10 cellular contexts compared by ENCODE assay signal in genomic region chr12:49636574-49636973, GRCh38. TPM values are rescaled to one million over a fixed set of nuclear protein-coding genes. Genes with fewer than 3 reads are reported as not detected.
DNase-seq lines count a peak whose midpoint lies in the region; ATAC-seq and TF ChIP-seq lines count a peak whose summit lies in the region.
"Had no signal": no experiment of that assay in that cellular context is flagged by ENCODE, and none has a peak within 500 bp of the region (broad histone marks: within the 10 kb centered on the region; RNA-seq: fewer than 3 reads in every experiment).

No MANE protein-coding gene starts in this region.

- H3K4me2 ChIP-seq in GM23338 (peak overlapping the region; percentile 52; the same call in 1 of the 2 replicates), mesenchymal stem cell (ENCODE audit: low read length, poor library complexity, severe bottlenecking) (no peak overlapping the region), neuronal stem cell (ENCODE audit: insufficient read depth, low read length, poor library complexity, severe bottlenecking) (no peak overlapping the region)

- no peak overlapping the region for H2AK5ac ChIP-seq in mesenchymal stem cell (ENCODE audit: low read length, severe bottlenecking)
- H2AK5ac ChIP-seq in neuronal stem cell (ENCODE audit: low read depth, low read length): no peak overlapping the region

- H3K14ac ChIP-seq in mesenchymal stem cell (ENCODE audit: low read length in 2 of 2): no peak overlapping the region
- H3K14ac ChIP-seq in neuronal stem cell (ENCODE audit: low read length): no peak overlapping the region

- H3K4me3 Mint-ChIP-seq in GM23338: no peak overlapping the region
- no peak overlapping the region for H3K4me3 Mint-ChIP-seq in stimulated activated naive B cell treated with anti-CD40 and anti-IgM and Interleukin-4, amounts not matched to agents 10 μg/mL and 1 μg/mL and 100 μg/mL, for 72 hours
- H3K4me3 Mint-ChIP-seq: activated CD4-positive, alpha-beta T cell treated with anti-CD3 and anti-CD28 coated beads, Interleukin-2, amount 10 ng/mL, durations not matched to agents 7 days and 5 days had no signal

- peaks cover 6% of the 10 kb centered on the region for H3K27me3 Mint-ChIP-seq in GM23338 (ENCODE audit: insufficient read depth, low read depth, poor library complexity)
- no peaks in the 10 kb centered on the region for H3K27me3 Mint-ChIP-seq in stimulated activated naive B cell treated with anti-CD40 and anti-IgM and Interleukin-4, amounts not matched to agents 10 μg/mL and 1 μg/mL and 100 μg/mL, for 72 hours
- H3K27me3 Mint-ChIP-seq: activated CD4-positive, alpha-beta T cell treated with anti-CD3 and anti-CD28 coated beads, Interleukin-2, amount 10 ng/mL, durations not matched to agents 7 days and 5 days had no signal

- 0 out of 2 replicates have a peak, but pooled peaks cover 2% of the 10 kb centered on the region for H3F3A ChIP-seq in GM23338 (replicated peaks; ENCODE audit: low read depth)

- no peak overlapping the region for H2BK120ac ChIP-seq in mesenchymal stem cell (ENCODE audit: low read depth, low read length)
- no peak overlapping the region for H2BK120ac ChIP-seq in neuronal stem cell (ENCODE audit: low read depth, low read length)

- H3K27ac Mint-ChIP-seq in GM23338: peak overlapping the region; percentile 93
- H3K27ac Mint-ChIP-seq in stimulated activated naive B cell treated with anti-CD40 and anti-IgM and Interleukin-4, amounts not matched to agents 10 μg/mL and 1 μg/mL and 100 μg/mL, for 72 hours: peak overlapping the region; percentile 1

- peak overlapping the region; percentile 50; the same call in 1 of the 2 replicates for H3K27ac ChIP-seq in GM23338 (ENCODE audit: low read depth)
- peak overlapping the region; percentile 88 for H3K27ac ChIP-seq in angular gyrus (ENCODE audit: low read depth, low read length)
- H3K27ac ChIP-seq in mesenchymal stem cell (ENCODE audit: low read length, poor library complexity, severe bottlenecking): no peak overlapping the region
- H3K27ac ChIP-seq in neuronal stem cell (replicated peaks; ENCODE audit: low read length): no peak overlapping the region
- H3K27ac ChIP-seq: psoas muscle had no signal

- H3K4me1 ChIP-seq in GM23338 (ENCODE audit: insufficient read depth) (peaks cover 19% of the 10 kb centered on the region), mesenchymal stem cell (ENCODE audit: control insufficient read depth, insufficient read depth, low read depth, low read length) (peaks cover 6% of the 10 kb centered on the region), neuronal stem cell (ENCODE audit: control insufficient read depth in 2 of 2, insufficient read depth in 1 of 2, low read depth in 1 of 2, low read length in 2 of 2) (peaks cover 5 to 9% of the 10 kb centered on the region in 2 donors)

- H4K8ac ChIP-seq in mesenchymal stem cell (ENCODE audit: low read length) (peak overlapping the region; percentile 56), neuronal stem cell (ENCODE audit: low read depth, low read length) (no peak overlapping the region)

- H3K4ac ChIP-seq in mesenchymal stem cell (ENCODE audit: low read depth in 1 of 2, low read length in 2 of 2) (no peak overlapping the region), neuronal stem cell (ENCODE audit: low read length) (no peak overlapping the region)

- H2BK15ac ChIP-seq in mesenchymal stem cell (ENCODE audit: low read depth, poor library complexity, severe bottlenecking) (no peak overlapping the region), neuronal stem cell (ENCODE audit: low read length) (no peak overlapping the region)

- H3K79me1 ChIP-seq in mesenchymal stem cell (replicated peaks; ENCODE audit: low read length, poor library complexity, severe bottlenecking) (no peaks in the 10 kb centered on the region), neuronal stem cell (ENCODE audit: low read depth, low read length) (no peaks in the 10 kb centered on the region)

- peaks cover 24% of the 10 kb centered on the region for H3K36me3 Mint-ChIP-seq in GM23338 (ENCODE audit: low read depth)
- peaks cover 29 to 50% of the 10 kb centered on the region in 2 donors for H3K36me3 Mint-ChIP-seq in stimulated activated naive B cell treated with anti-CD40 and anti-IgM and Interleukin-4, amounts not matched to agents 10 μg/mL and 1 μg/mL and 100 μg/mL, for 72 hours

- H3K4me3 ChIP-seq in GM23338: no peak overlapping the region
- no peak overlapping the region for H3K4me3 ChIP-seq in mesenchymal stem cell (ENCODE audit: insufficient read depth in 1 of 2, low read depth in 1 of 2, low read length in 2 of 2)
- no peak overlapping the region for H3K4me3 ChIP-seq in neuronal stem cell (ENCODE audit: low read length in 2 of 2)
- H3K4me3 ChIP-seq: psoas muscle had no signal

- H3K9me2 ChIP-seq in GM23338 (ENCODE audit: insufficient read depth): no peaks in the 10 kb centered on the region

- ATAC-seq in GM23338 (no peak), GM21576 (IDR thresholded peaks at IDR 0.05; ENCODE audit: unreplicated experiment) (no peak)
- ATAC-seq in stimulated activated naive B cell treated with anti-CD40 and anti-IgM and Interleukin-4, amounts not matched to agents 10 μg/mL and 1 μg/mL and 100 μg/mL, for 72 hours (replicated peaks): no peak

- H3K36me3 ChIP-seq in GM23338 (ENCODE audit: insufficient read depth) (0 out of 2 replicates have a peak, but pooled peaks cover 9% of the 10 kb centered on the region), mesenchymal stem cell (ENCODE audit: control insufficient read depth in 1 of 2, insufficient read depth in 2 of 2, low read depth in 1 of 2, low read length in 2 of 2) (peaks cover 40 to 85% of the 10 kb centered on the region in 2 experiments), neuronal stem cell (replicated peaks in 1 of 2; ENCODE audit: control insufficient read depth in 2 of 2, insufficient read depth in 2 of 2, low read length in 2 of 2) (peaks cover 8 to 70% of the 10 kb centered on the region in 2 donors)

- no peak overlapping the region for H2BK12ac ChIP-seq in mesenchymal stem cell (ENCODE audit: low read length in 2 of 2)
- H2BK12ac ChIP-seq in neuronal stem cell (ENCODE audit: low read length): no peak overlapping the region

- peaks cover 38% of the 10 kb centered on the region for H3K4me1 Mint-ChIP-seq in GM23338
- peaks cover 30 to 45% of the 10 kb centered on the region in 2 donors for H3K4me1 Mint-ChIP-seq in stimulated activated naive B cell treated with anti-CD40 and anti-IgM and Interleukin-4, amounts not matched to agents 10 μg/mL and 1 μg/mL and 100 μg/mL, for 72 hours

- H3K9ac ChIP-seq in mesenchymal stem cell (ENCODE audit: low read length) (peak overlapping the region; percentile 65), neuronal stem cell (ENCODE audit: low read depth, low read length, poor library complexity) (no peak overlapping the region)

- H4K91ac ChIP-seq in mesenchymal stem cell (ENCODE audit: low read length): no peak overlapping the region
- H4K91ac ChIP-seq in neuronal stem cell (ENCODE audit: low read depth, low read length, poor library complexity): no peak overlapping the region

- H3K9me3 ChIP-seq in mesenchymal stem cell (ENCODE audit: control insufficient read depth, low read length) (no peaks in the 10 kb centered on the region), neuronal stem cell (replicated peaks in 1 of 2; ENCODE audit: control insufficient read depth in 2 of 2, insufficient read depth in 1 of 2, low read depth in 1 of 2, low read length in 2 of 2) (no peaks in the 10 kb centered on the region)
- H3K9me3 ChIP-seq: psoas muscle had no signal

- H2BK5ac ChIP-seq in mesenchymal stem cell (ENCODE audit: low read depth, low read length, poor library complexity, severe bottlenecking) (no peak overlapping the region), neuronal stem cell (ENCODE audit: low read length) (no peak overlapping the region)

- H3K27me3 ChIP-seq in GM23338 (ENCODE audit: insufficient read depth) (no peaks in the 10 kb centered on the region), mesenchymal stem cell (ENCODE audit: control insufficient read depth in 1 of 2, insufficient read depth in 1 of 2, low read length in 2 of 2) (no peaks in the 10 kb centered on the region), neuronal stem cell (ENCODE audit: control insufficient read depth in 3 of 3, insufficient read depth in 3 of 3, low read depth in 1 of 3, low read length in 3 of 3) (no peaks in the 10 kb centered on the region)

- no peaks in the 10 kb centered on the region for H3K79me2 ChIP-seq in GM23338 (replicated peaks; ENCODE audit: insufficient read depth)

- H2AFZ ChIP-seq in GM23338 (no peak overlapping the region), mesenchymal stem cell (ENCODE audit: low read depth, low read length) (no peak overlapping the region), neuronal stem cell (ENCODE audit: low read length) (no peak overlapping the region)

- DNase-seq in GM23338 (ENCODE audit: low spot score) (no peak), mesenchymal stem cell (no peak), hippocampal formation (lab: John Stamatoyannopoulos, UW) (no peak), neuronal stem cell (ENCODE audit: low spot score) (no peak)
- DNase-seq in stimulated activated naive B cell treated with anti-CD40 and anti-IgM and Interleukin-4, amounts not matched to agents 10 μg/mL and 1 μg/mL and 100 μg/mL, for 72 hours: no peak
- DNase-seq: NCI-H345, psoas muscle had no signal

- WGBS in mesenchymal stem cell: 89% methylated on average over 13 of the region's 13 CpGs
- no CpG with 5 or more reads among the region's 13 CpGs for WGBS in neuronal stem cell (ENCODE audit: extremely low coverage in 2 of 2, insufficient read length in 2 of 2, insufficient replicate concordance in 1 of 2), 2 donors

- no peak for TF ChIP-seq CTCF in GM23338 (conservative IDR thresholded peaks at IDR 0.05; ENCODE audit: low read depth in 2 of 2)

- no peak overlapping the region for H3K18ac ChIP-seq in mesenchymal stem cell (ENCODE audit: low read depth in 1 of 2, low read length in 2 of 2)
- H3K18ac ChIP-seq in neuronal stem cell (ENCODE audit: low read length): no peak overlapping the region

- no peak overlapping the region for H3K23ac ChIP-seq in mesenchymal stem cell (ENCODE audit: low read length in 2 of 2)
- no peak overlapping the region for H3K23ac ChIP-seq in neuronal stem cell (ENCODE audit: low read depth, low read length, poor library complexity)

- no peaks in the 10 kb centered on the region for H3K9me3 Mint-ChIP-seq in GM23338
- no peaks in the 10 kb centered on the region for H3K9me3 Mint-ChIP-seq in stimulated activated naive B cell treated with anti-CD40 and anti-IgM and Interleukin-4, amounts not matched to agents 10 μg/mL and 1 μg/mL and 100 μg/mL, for 72 hours
- H3K9me3 Mint-ChIP-seq: activated CD4-positive, alpha-beta T cell treated with anti-CD3 and anti-CD28 coated beads, Interleukin-2, amount 10 ng/mL, durations not matched to agents 7 days and 5 days had no signal

- peaks cover 3% of the 10 kb centered on the region; the same call in 1 of the 2 replicates for H4K20me1 ChIP-seq in GM23338 (replicated peaks; ENCODE audit: insufficient read depth)

RNA-seq across cellular contexts. Expression of gene PRPF40B, which starts 13.2 kb away (rescaled TPM):
- total RNA-seq in GM23338 (2014; rRNA removed; shearing (Covaris generic)): 14.7 and 17.9 TPM in 2 replicates
- 16.7 and 19.0 TPM in 2 replicates for polyA plus RNA-seq in GM23338 (2016; fragmentation: Nextera tagmentation; extraction: Ambion mirVana)
- polyA plus RNA-seq in mesenchymal stem cell (2013, experiment 1 of 2): 6.3 TPM
- 7.2 TPM for polyA plus RNA-seq in mesenchymal stem cell (2013, experiment 2 of 2)
- polyA plus RNA-seq in neuronal stem cell (2013, experiment 1 of 2): 20.1 TPM
- polyA plus RNA-seq in neuronal stem cell (2013, experiment 2 of 2): 20.2 TPM

RNA-seq across cellular contexts. Expression of gene FAM186B, which starts 31.1 kb away (rescaled TPM):
- 0.08 and 0.38 TPM in 2 replicates for total RNA-seq in GM23338 (2014; rRNA removed; shearing (Covaris generic))
- 0.21 and 0.31 TPM in 2 replicates for polyA plus RNA-seq in GM23338 (2016; fragmentation: Nextera tagmentation; extraction: Ambion mirVana)
- 0.10 TPM for polyA plus RNA-seq in mesenchymal stem cell (2013, experiment 1 of 2)
- polyA plus RNA-seq in mesenchymal stem cell (2013, experiment 2 of 2): 0.07 TPM
- 0.18 TPM for polyA plus RNA-seq in neuronal stem cell (2013, experiment 1 of 2)
- polyA plus RNA-seq in neuronal stem cell (2013, experiment 2 of 2): 0.14 TPM

Comparison
In these comparisons a context has a peak if more than half of its experiments do, and no peak if none do; other contexts are left out.
1. H3K27ac ChIP-seq: peak in GM23338 (single experiment) and angular gyrus (single experiment); none in mesenchymal stem cell (single experiment) and neuronal stem cell (single experiment).